ENCODE assay signal across 23 cellular contexts in genomic region chr1:203426870-203427269, GRCh38. TPM values are rescaled to one million over a fixed set of nuclear protein-coding genes. Genes with fewer than 3 reads are reported as not detected.
"Had no signal": no experiment of that assay in that cellular context is flagged by ENCODE, and none has a peak within 500 bp of the region (broad histone marks: within the 10 kb centered on the region; RNA-seq: fewer than 3 reads in every experiment).

No MANE protein-coding gene starts in this region.

- H3K27ac ChIP-seq: body of pancreas, coronary artery, esophagus squamous epithelium, right lobe of liver, stomach, testis had no signal

- H3K4me3 Mint-ChIP-seq: activated CD8-positive, alpha-beta T cell treated with anti-CD3 and anti-CD28 coated beads for 36 hours; activated naive CD8-positive, alpha-beta T cell; activated T-cell treated with anti-CD3 and anti-CD28 coated beads, Interleukin-2, amount 50 U/mL, for 72 hours; memory B cell; natural killer cell treated with Interleukin-12 subunit alpha and Interleukin-12 subunit beta and Interleukin-15 and Interleukin-18, amount 100 ng/mL, for 72 hours; WTC11 had no signal

- H3K4me1 Mint-ChIP-seq: WTC11 had no signal

- H3K9me3 Mint-ChIP-seq: activated CD8-positive, alpha-beta T cell treated with anti-CD3 and anti-CD28 coated beads for 36 hours; activated T-cell treated with anti-CD3 and anti-CD28 coated beads, Interleukin-2, amount 50 U/mL, for 72 hours; memory B cell; natural killer cell treated with Interleukin-12 subunit alpha and Interleukin-12 subunit beta and Interleukin-15 and Interleukin-18, amount 100 ng/mL, for 72 hours; WTC11 had no signal

- H3K4me3 ChIP-seq: body of pancreas, coronary artery, esophagus squamous epithelium, right lobe of liver, stomach, testis had no signal

- DNase-seq: activated CD4-positive, alpha-beta T cell treated with anti-CD3 and anti-CD28 coated beads for 48 hours; activated CD8-positive, alpha-beta T cell treated with anti-CD3 and anti-CD28 coated beads for 36 hours; activated gamma-delta T cell; activated T-cell treated with anti-CD3 and anti-CD28 coated beads, Interleukin-2, amount 50 U/mL, for 72 hours; amniotic stem cell; body of pancreas; central memory CD4-positive, alpha-beta T cell; effector CD8-positive, alpha-beta T cell; esophagus squamous epithelium; hypothalamus; left ventricle myocardium superior; right lobe of liver; stomach; T-helper 2 cell; testis had no signal

- H3K36me3 ChIP-seq: esophagus squamous epithelium, right lobe of liver, stomach had no signal

- H3K36me3 Mint-ChIP-seq: activated naive CD8-positive, alpha-beta T cell; memory B cell; natural killer cell treated with Interleukin-12 subunit alpha and Interleukin-12 subunit beta and Interleukin-15 and Interleukin-18, amount 100 ng/mL, for 72 hours; WTC11 had no signal

- H3K4me1 ChIP-seq: right lobe of liver, testis had no signal

- H3K27ac Mint-ChIP-seq: activated CD8-positive, alpha-beta T cell treated with anti-CD3 and anti-CD28 coated beads for 36 hours; activated naive CD8-positive, alpha-beta T cell; activated T-cell treated with anti-CD3 and anti-CD28 coated beads, Interleukin-2, amount 50 U/mL, for 72 hours; memory B cell; natural killer cell treated with Interleukin-12 subunit alpha and Interleukin-12 subunit beta and Interleukin-15 and Interleukin-18, amount 100 ng/mL, for 72 hours; WTC11 had no signal

- H3K9me3 ChIP-seq: body of pancreas, esophagus squamous epithelium, right lobe of liver, stomach, testis had no signal

- H3K27me3 ChIP-seq: body of pancreas, right lobe of liver, stomach, testis had no signal

RNA-seq across cellular contexts. Expression of gene PRELP, which starts 48.7 kb away (rescaled TPM):
- total RNA-seq: activated CD8-positive, alpha-beta T cell treated with anti-CD3 and anti-CD28 coated beads for 36 hours; activated T-cell treated with anti-CD3 and anti-CD28 coated beads, Interleukin-2, amount 50 U/mL, for 72 hours; endothelial cell of umbilical vein; glomerular endothelial cell; natural killer cell treated with Interleukin-12 subunit alpha and Interleukin-12 subunit beta and Interleukin-15 and Interleukin-18, amount 100 ng/mL, for 72 hours; pulmonary artery endothelial cell had no signal
